ENCODE assay signal across 1 cellular context in genomic region chr14:105343194-105343593, GRCh38.
TF ChIP-seq lines count a peak whose summit lies in the region.

No MANE protein-coding gene starts in this region.

TF ChIP-seq in HepG2, 621 proteins besides CTCF, POLR2A, EP300 and RAD21:
- TF ChIP-seq ZNF7 (CRISPR knock-in tag; IDR thresholded peaks at IDR 0.05) (0 out of 2 replicates have a peak, but pooled peaks have one; percentile 39), RAD51 (IDR thresholded peaks at IDR 0.05; ENCODE audit: borderline replicate concordance) (no peak), BCL6 (CRISPR knock-in tag; IDR thresholded peaks at IDR 0.05) (0 out of 2 replicates have a peak, but pooled peaks have one; percentile 12)
